27 cellular contexts compared by ENCODE assay signal in genomic region chr14:71487449-71487848, GRCh38.
DNase-seq lines count a peak whose midpoint lies in the region; ATAC-seq, FAIRE-seq and TF ChIP-seq lines count a peak whose summit lies in the region.
"Had no signal": no experiment of that assay in that cellular context is flagged by ENCODE, and none has a peak within 500 bp of the region (broad histone marks: within the 10 kb centered on the region; RNA-seq: fewer than 3 reads in every experiment).

No MANE protein-coding gene starts in this region.

- H3F3A ChIP-seq in PC-3 (ENCODE audit: low read length, unreplicated experiment) = no peaks in the 10 kb centered on the region

- H3K4me2 ChIP-seq in PC-3 (ENCODE audit: low read length) = no peak overlapping the region

- H3K36me3 ChIP-seq in PC-3 (ENCODE audit: low read depth, low read length) (0 out of 2 replicates have a peak, but pooled peaks cover 8% of the 10 kb centered on the region), left lung (no peaks in the 10 kb centered on the region)
- H3K36me3 ChIP-seq: esophagus squamous epithelium, gastrocnemius medialis, SJCRH30 had no signal

- POLR2A ChIA-PET in PC-3 (lab: Charles Lee; ENCODE audit: unreplicated experiment) = no interaction called here

- peak overlapping the region; percentile 1 for H3K27ac Mint-ChIP-seq in activated naive CD8-positive, alpha-beta T cell treated with anti-CD3 and anti-CD28 coated beads, Interleukin-2, amount 50 U/mL, for 24 hours
- no peak overlapping the region for H3K27ac Mint-ChIP-seq in activated naive CD8-positive, alpha-beta T cell treated with anti-CD3 and anti-CD28 coated beads for 36 hours
- H3K27ac Mint-ChIP-seq: activated naive CD8-positive, alpha-beta T cell treated with anti-CD3 and anti-CD28 coated beads, Interleukin-2, amount 10 ng/mL, durations not matched to agents 7 days and 5 days; activated T-cell treated with anti-CD3 and anti-CD28 coated beads, Interleukin-2, amount 50 U/mL, for 72 hours; T-helper 1 cell treated with Interleukin-12 subunit alpha and Interleukin-12 subunit beta and Interleukin-4 antibody, amounts not matched to agents 30 μg/mL and 1 μg/mL, for 36 hours; type B pancreatic cell had no signal

- H3K9me3 ChIP-seq in PC-3 (ENCODE audit: low read length) = no peaks in the 10 kb centered on the region
- no peaks in the 10 kb centered on the region for H3K9me3 ChIP-seq in left lung
- H3K9me3 ChIP-seq: body of pancreas, esophagus squamous epithelium, gastrocnemius medialis, SJCRH30 had no signal

- H2AFZ ChIP-seq in PC-3 (ENCODE audit: low read length) = no peak overlapping the region

- H3K27ac ChIP-seq in PC-3 (ENCODE audit: low read length) = no peak overlapping the region
- no peak overlapping the region for H3K27ac ChIP-seq in left lung
- H3K27ac ChIP-seq: body of pancreas, esophagus squamous epithelium, gastrocnemius medialis, SJCRH30 had no signal

- no peaks in the 10 kb centered on the region for H3K9me2 ChIP-seq in PC-3 (replicated peaks; ENCODE audit: low read length)

- H3K4me1 ChIP-seq in PC-3 (ENCODE audit: insufficient read depth, low read length) (peaks cover 8% of the 10 kb centered on the region; the same call in 1 of the 2 replicates), left lung (no peaks in the 10 kb centered on the region)
- H3K4me1 ChIP-seq: esophagus squamous epithelium, gastrocnemius medialis, SJCRH30 had no signal

- CTCF ChIA-PET in PC-3 (lab: Charles Lee) = no interaction called here

- H3K27me3 ChIP-seq in PC-3 (ENCODE audit: low read length) (no peaks in the 10 kb centered on the region), left lung (no peaks in the 10 kb centered on the region)
- H3K27me3 ChIP-seq: body of pancreas, esophagus squamous epithelium, gastrocnemius medialis, SJCRH30 had no signal

- H3K79me2 ChIP-seq in PC-3 (ENCODE audit: low read length) = peaks cover 37% of the 10 kb centered on the region

- FAIRE-seq in urothelium cell line (lab: Jason Lieb, UNC) = peak; percentile 42
- FAIRE-seq: A204.1, HepG2, islet of Langerhans had no signal

- peaks cover 13% of the 10 kb centered on the region for H3K36me3 Mint-ChIP-seq in activated naive CD8-positive, alpha-beta T cell treated with anti-CD3 and anti-CD28 coated beads, Interleukin-2, amount 50 U/mL, for 24 hours (ENCODE audit: low read depth)
- peaks cover 24% of the 10 kb centered on the region for H3K36me3 Mint-ChIP-seq in activated naive CD8-positive, alpha-beta T cell treated with anti-CD3 and anti-CD28 coated beads for 36 hours

- H3K4me3 ChIP-seq in PC-3 (ENCODE audit: low read length) (no peak overlapping the region), left lung (no peak overlapping the region)
- H3K4me3 ChIP-seq: body of pancreas, esophagus squamous epithelium, gastrocnemius medialis, lung, SJCRH30 had no signal

- peaks cover 23% of the 10 kb centered on the region for H3K4me1 Mint-ChIP-seq in activated naive CD8-positive, alpha-beta T cell treated with anti-CD3 and anti-CD28 coated beads, Interleukin-2, amount 50 U/mL, for 24 hours
- peaks cover 17% of the 10 kb centered on the region for H3K4me1 Mint-ChIP-seq in activated naive CD8-positive, alpha-beta T cell treated with anti-CD3 and anti-CD28 coated beads for 36 hours

- TF ChIP-seq CTCF in PC-3 (conservative IDR thresholded peaks at IDR 0.05; ENCODE audit: low read depth, low read length) (no peak), left lung (IDR thresholded peaks at IDR 0.05) (no peak)

- no peak for DNase-seq in activated naive CD8-positive, alpha-beta T cell treated with anti-CD3 and anti-CD28 coated beads, Interleukin-2, amount 50 U/mL, for 24 hours
- DNase-seq in activated naive CD8-positive, alpha-beta T cell treated with anti-CD3 and anti-CD28 coated beads for 36 hours = no peak
- DNase-seq in PC-3 (no peak), left lung (no peak), urothelium cell line (ENCODE audit: low spot score) (no peak), GOT3 (lab: John Stamatoyannopoulos, UW) (no peak)
- DNase-seq in NK-92 treated with Interleukin-12 subunit alpha and Interleukin-12 subunit beta, amount 100 ng/mL, for 24 hours (lab: John Stamatoyannopoulos, UW) = no peak
- DNase-seq: activated CD4-positive, alpha-beta T cell treated with anti-CD3 and anti-CD28 coated beads for 48 hours; activated naive CD8-positive, alpha-beta T cell treated with anti-CD3 and anti-CD28 coated beads, Interleukin-2, amount 10 ng/mL, durations not matched to agents 7 days and 5 days; activated T-cell treated with anti-CD3 and anti-CD28 coated beads, Interleukin-2, amount 50 U/mL, for 72 hours; body of pancreas; esophagus squamous epithelium; gastrocnemius medialis; hypothalamus; NCI-H1105; NCI-H2029 treated with DMSO at 0.1 percent for 48 hours; NCI-H345; SJCRH30; stimulated activated CD4-positive, alpha-beta T cell treated with anti-CD3 and anti-CD28 coated beads, Interleukin-4, amount 100 ng/mL, for 24 hours had no signal

- H4K20me1 ChIP-seq in PC-3 (ENCODE audit: low read length) = 0 out of 2 replicates have a peak, but pooled peaks cover 6% of the 10 kb centered on the region

- no peaks in the 10 kb centered on the region for H3K9me3 Mint-ChIP-seq in activated naive CD8-positive, alpha-beta T cell treated with anti-CD3 and anti-CD28 coated beads, Interleukin-2, amount 50 U/mL, for 24 hours
- H3K9me3 Mint-ChIP-seq in activated naive CD8-positive, alpha-beta T cell treated with anti-CD3 and anti-CD28 coated beads for 36 hours = no peaks in the 10 kb centered on the region
- H3K9me3 Mint-ChIP-seq: activated T-cell treated with anti-CD3 and anti-CD28 coated beads, Interleukin-2, amount 50 U/mL, for 72 hours; T-helper 1 cell treated with Interleukin-12 subunit alpha and Interleukin-12 subunit beta and Interleukin-4 antibody, amounts not matched to agents 30 μg/mL and 1 μg/mL, for 36 hours; type B pancreatic cell had no signal

- intact Hi-C loops in PC-3 (cut with micrococcal nuclease) = no loop called here
- intact Hi-C loops in left lung (cut with DNase I) = no loop called here

- H3K9ac ChIP-seq in PC-3 (ENCODE audit: low read length) = no peak overlapping the region

- no peak for ATAC-seq in activated naive CD8-positive, alpha-beta T cell treated with anti-CD3 and anti-CD28 coated beads, Interleukin-2, amount 50 U/mL, for 24 hours
- ATAC-seq in PC-3 = peak; percentile 45
- peak; percentile 11 for ATAC-seq in left lung
- no peak for ATAC-seq in HG02798 (IDR thresholded peaks at IDR 0.05; ENCODE audit: poor library complexity, unreplicated experiment)
- ATAC-seq: body of pancreas, gastrocnemius medialis, HepG2, Panc1 had no signal

- no peak overlapping the region for H3K4me3 Mint-ChIP-seq in activated naive CD8-positive, alpha-beta T cell treated with anti-CD3 and anti-CD28 coated beads, Interleukin-2, amount 50 U/mL, for 24 hours
- no peak overlapping the region for H3K4me3 Mint-ChIP-seq in activated naive CD8-positive, alpha-beta T cell treated with anti-CD3 and anti-CD28 coated beads for 36 hours
- H3K4me3 Mint-ChIP-seq: activated naive CD8-positive, alpha-beta T cell treated with anti-CD3 and anti-CD28 coated beads, Interleukin-2, amount 10 ng/mL, durations not matched to agents 7 days and 5 days; activated T-cell treated with anti-CD3 and anti-CD28 coated beads, Interleukin-2, amount 50 U/mL, for 72 hours; T-helper 1 cell treated with Interleukin-12 subunit alpha and Interleukin-12 subunit beta and Interleukin-4 antibody, amounts not matched to agents 30 μg/mL and 1 μg/mL, for 36 hours; type B pancreatic cell had no signal

- BruUV-seq in PC-3 (replicated peaks; lab: Mats Ljungman, UMichigan) = no TSS peak

- H3K27me3 Mint-ChIP-seq in activated naive CD8-positive, alpha-beta T cell treated with anti-CD3 and anti-CD28 coated beads, Interleukin-2, amount 50 U/mL, for 24 hours = no peaks in the 10 kb centered on the region
- H3K27me3 Mint-ChIP-seq in activated naive CD8-positive, alpha-beta T cell treated with anti-CD3 and anti-CD28 coated beads for 36 hours = no peaks in the 10 kb centered on the region
- H3K27me3 Mint-ChIP-seq: activated naive CD8-positive, alpha-beta T cell treated with anti-CD3 and anti-CD28 coated beads, Interleukin-2, amount 10 ng/mL, durations not matched to agents 7 days and 5 days; type B pancreatic cell had no signal

Comparison
In these comparisons a context has a peak if more than half of its experiments do, and no peak if none do; other contexts are left out.
1. ATAC-seq: peak in PC-3 (single experiment) and left lung (single experiment); none in activated naive CD8-positive, alpha-beta T cell treated with anti-CD3 and anti-CD28 coated beads, Interleukin-2, amount 50 U/mL, for 24 hours (single experiment) and HG02798 (single experiment).